Comparison of ENCODE assay signal across 1 cellular context in the genomic region with DNA sequence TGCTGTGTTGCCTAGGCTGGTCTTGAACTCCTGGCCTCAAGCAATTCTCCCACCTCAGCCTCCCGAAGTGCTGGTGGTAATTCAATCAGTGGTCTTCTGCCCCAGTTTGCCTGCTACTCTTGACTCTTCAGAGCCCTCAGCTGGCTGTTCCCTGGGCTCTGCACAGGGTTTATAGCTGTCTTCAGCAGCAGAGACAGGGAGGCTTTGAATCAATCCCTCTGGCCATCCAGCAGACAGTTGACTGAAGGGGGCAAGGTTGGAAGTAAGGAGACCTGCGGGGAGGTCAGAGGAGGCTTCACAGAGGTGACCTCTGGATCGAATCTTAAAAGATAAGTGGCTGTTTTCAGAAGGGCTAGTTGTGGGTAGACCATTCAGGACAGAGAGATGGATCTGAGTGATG.
TF ChIP-seq lines count a peak whose summit lies in the region.

No MANE protein-coding gene starts in this region.

TF ChIP-seq in A549, 52 proteins besides CTCF, POLR2A, EP300 and RAD21:
- TF ChIP-seq ZNF302 (CRISPR knock-in tag; IDR thresholded peaks at IDR 0.05) (no peak), PHF8 (IDR thresholded peaks at IDR 0.05; ENCODE audit: borderline replicate concordance, low read depth) (no peak), GATA3 (IDR thresholded peaks at IDR 0.05; ENCODE audit: borderline replicate concordance) (no peak), KDM5A (IDR thresholded peaks at IDR 0.05) (no peak), EHF (CRISPR knock-in tag; IDR thresholded peaks at IDR 0.05) (no peak), RFX5 (IDR thresholded peaks at IDR 0.05) (no peak), KDM1A (IDR thresholded peaks at IDR 0.05; ENCODE audit: low read depth) (no peak), HOXB13 (CRISPR knock-in tag; IDR thresholded peaks at IDR 0.05; ENCODE audit: low read depth) (no peak), MAFK (IDR thresholded peaks at IDR 0.05; ENCODE audit: partially characterized antibody) (no peak), FOSL2 (IDR thresholded peaks at IDR 0.05) (no peak), FOSL2 (CRISPR knock-in tag; IDR thresholded peaks at IDR 0.05) (no peak), NFE2L2 (conservative IDR thresholded peaks at IDR 0.05; ENCODE audit: low read length) (no peak), ESRRA (IDR thresholded peaks at IDR 0.05; ENCODE audit: borderline replicate concordance, low read length) (no peak), SMC3 (IDR thresholded peaks at IDR 0.05) (no peak), CBX8 (IDR thresholded peaks at IDR 0.05) (no peak), ZC3H11A (IDR thresholded peaks at IDR 0.05) (no peak), RARB (CRISPR knock-in tag; IDR thresholded peaks at IDR 0.05) (no peak), POLR2AphosphoS2 (conservative IDR thresholded peaks at IDR 0.05; ENCODE audit: low read length) (no peak)
- TF ChIP-seq, protein P1, sequence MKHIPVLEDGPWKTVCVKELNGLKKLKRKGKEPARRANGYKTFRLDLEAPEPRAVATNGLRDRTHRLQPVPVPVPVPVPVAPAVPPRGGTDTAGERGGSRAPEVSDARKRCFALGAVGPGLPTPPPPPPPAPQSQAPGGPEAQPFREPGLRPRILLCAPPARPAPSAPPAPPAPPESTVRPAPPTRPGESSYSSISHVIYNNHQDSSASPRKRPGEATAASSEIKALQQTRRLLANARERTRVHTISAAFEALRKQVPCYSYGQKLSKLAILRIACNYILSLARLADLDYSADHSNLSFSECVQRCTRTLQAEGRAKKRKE (CRISPR knock-in tag; IDR thresholded peaks at IDR 0.05; ENCODE audit: low read depth) = no peak
- TF ChIP-seq, protein P2, sequence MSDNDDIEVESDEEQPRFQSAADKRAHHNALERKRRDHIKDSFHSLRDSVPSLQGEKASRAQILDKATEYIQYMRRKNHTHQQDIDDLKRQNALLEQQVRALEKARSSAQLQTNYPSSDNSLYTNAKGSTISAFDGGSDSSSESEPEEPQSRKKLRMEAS (IDR thresholded peaks at IDR 0.05) = no peak
